9 cellular contexts compared by ENCODE assay signal in genomic region chr6:4281341-4282293, GRCh38.
A peak's percentile ranks its signal among the peaks of the same experiment; 100 is the strongest.
DNase-seq lines count a peak whose midpoint lies in the region; ATAC-seq, FAIRE-seq and TF ChIP-seq lines count a peak whose summit lies in the region.
"Had no signal": no experiment of that assay in that cellular context is flagged by ENCODE, and none has a peak within 500 bp of the region (broad histone marks: within the 10 kb centered on the region; RNA-seq: fewer than 3 reads in every experiment).

No MANE protein-coding gene starts in this region.

- no peaks in the 10 kb centered on the region for H3K27me3 ChIP-seq in Peyer's patch
- peaks cover 4 to 28% (median 27%) of the 10 kb centered on the region in 4 experiments for H3K27me3 ChIP-seq in H1 (replicated peaks in 1 of 4; ENCODE audit: control insufficient read depth in 3 of 4, extremely low read depth in 1 of 4, insufficient read depth in 3 of 4, low read length in 3 of 4)
- peaks cover 2% of the 10 kb centered on the region for H3K27me3 ChIP-seq in mesendoderm (ENCODE audit: insufficient read depth, low read length, poor library complexity)
- H3K27me3 ChIP-seq in stomach smooth muscle (ENCODE audit: control insufficient read depth in 1 of 2, insufficient read depth in 2 of 2, low read length in 2 of 2) = peaks cover 7 to 9% of the 10 kb centered on the region in 2 donors

- peak overlapping the region; percentile 14 for H3K27ac Mint-ChIP-seq in Calu3 (ENCODE audit: unreplicated experiment)

- intact Hi-C loops in Calu3 (cut with micrococcal nuclease; ENCODE audit: unreplicated experiment) = no loop called here

- no peak for FAIRE-seq in H1 (lab: Jason Lieb, UNC)

- peak; percentile 55 for DNase-seq in Calu3
- DNase-seq in Peyer's patch = peak; percentile 54 to 78 (median 65)
- DNase-seq in H1 (ENCODE audit: low read depth in 1 of 2, low spot score in 2 of 2) = peak; percentile 44 to 61
- peak; percentile 67 for DNase-seq in mesendoderm
- no peak for DNase-seq in H4 (ENCODE audit: low spot score)

- 33% methylated on average over 46 of the region's 46 CpGs; no CpG with 5 or more reads in 1 of the 2 experiments for WGBS in H1 (ENCODE audit: extremely low coverage in 1 of 2, insufficient coverage in 1 of 2, insufficient read length in 1 of 2, insufficient replicate concordance in 2 of 2, low coverage in 1 of 2, low lambda C conversion rate in 2 of 2, missing lambda C conversion rate in 1 of 2), 2 experiments
- WGBS in mesendoderm (ENCODE audit: extremely low coverage, insufficient coverage, low lambda C conversion rate) = no CpG with 5 or more reads among the region's 46 CpGs

- peak overlapping the region; percentile 29 for H4K91ac ChIP-seq in H1 (replicated peaks; ENCODE audit: insufficient read length, low read length)

- H3K4ac ChIP-seq in H1 (replicated peaks; ENCODE audit: insufficient read length, low read depth, low read length) = peak overlapping the region; percentile 60
- H3K4ac ChIP-seq in mesendoderm (ENCODE audit: low read depth, low read length) = no peak overlapping the region

- no peaks in the 10 kb centered on the region for H3K9me3 ChIP-seq in Peyer's patch
- no peaks in the 10 kb centered on the region for H3K9me3 ChIP-seq in H1 (ENCODE audit: insufficient read depth in 2 of 2, low read depth in 1 of 2, low read length in 1 of 2)
- H3K9me3 ChIP-seq in stomach smooth muscle (ENCODE audit: control insufficient read depth in 2 of 2, low read length in 2 of 2) = no peaks in the 10 kb centered on the region

- POLR2A ChIA-PET in H1 (lab: Charles Lee; ENCODE audit: partially characterized antibody) = interaction anchor here (1.0 to 1.8 kb wide), 2 partner anchors 9 to 10 kb away, joined by 3 to 5 read pairs; no protein-coding TSS in a partner anchor

- peaks cover 24% of the 10 kb centered on the region for H3K27me3 Mint-ChIP-seq in Calu3 (ENCODE audit: unreplicated experiment)

- H4K8ac ChIP-seq in H1 (ENCODE audit: extremely low read depth, insufficient read depth, low read length) = no peak overlapping the region; the same call in 1 of the 2 replicates
- no peak overlapping the region for H4K8ac ChIP-seq in mesendoderm (ENCODE audit: low read depth, low read length)

- TF ChIP-seq POLR2A in Peyer's patch (IDR thresholded peaks at IDR 0.05) = no peak
- TF ChIP-seq POLR2A in H1 (IDR thresholded peaks at IDR 0.05; ENCODE audit: control extremely low read depth in 1 of 2, low read depth in 2 of 2, low read length in 2 of 2) = no peak

- no peaks in the 10 kb centered on the region for H4K20me1 ChIP-seq in H1 (replicated peaks in 1 of 2; ENCODE audit: control insufficient read depth in 1 of 2, insufficient read depth in 2 of 2, low read length in 2 of 2)

- H3K4me3 ChIP-seq in Peyer's patch = peak overlapping the region; percentile 12 to 47 (median 30)
- H3K4me3 ChIP-seq in H1 (ENCODE audit: extremely low read depth in 1 of 4, insufficient read depth in 2 of 4, low read depth in 3 of 4, low read length in 4 of 4) = peak overlapping the region; percentile 25 to 58 (median 48); a peak in 7 of 8 replicates
- H3K4me3 ChIP-seq in mesendoderm (ENCODE audit: low read length) = no peak overlapping the region
- peak overlapping the region; percentile 70 to 73 for H3K4me3 ChIP-seq in stomach smooth muscle (ENCODE audit: low read length in 2 of 2)

- H3K36me3 Mint-ChIP-seq in Calu3 (ENCODE audit: insufficient read depth, unreplicated experiment) = peaks cover 5% of the 10 kb centered on the region

- H3K36me3 ChIP-seq in Peyer's patch (no peaks in the 10 kb centered on the region), H1 (ENCODE audit: control insufficient read depth in 2 of 4, insufficient read depth in 4 of 4, low read length in 3 of 4) (no peaks in the 10 kb centered on the region), mesendoderm (ENCODE audit: control insufficient read depth, insufficient read depth, low read length) (no peaks in the 10 kb centered on the region), stomach smooth muscle (ENCODE audit: control insufficient read depth in 2 of 2, insufficient read depth in 2 of 2, low read length in 2 of 2) (no peaks in the 10 kb centered on the region)

- no peak overlapping the region for H3K27ac ChIP-seq in Peyer's patch
- H3K27ac ChIP-seq in H1 (ENCODE audit: low read depth, low read length) = no peak overlapping the region
- H3K27ac ChIP-seq in mesendoderm (ENCODE audit: low read depth, low read length) = no peak overlapping the region
- H3K27ac ChIP-seq in stomach smooth muscle (ENCODE audit: low read length) = no peak overlapping the region
- H3K27ac ChIP-seq: KMS-11 had no signal

- H3K56ac ChIP-seq in H1 (replicated peaks; ENCODE audit: insufficient read length, low read depth, low read length) = no peak overlapping the region
- H3K56ac ChIP-seq in mesendoderm (ENCODE audit: low read length) = peak overlapping the region; percentile 49

- TF ChIP-seq EP300 in H1 (IDR thresholded peaks at IDR 0.05; ENCODE audit: borderline replicate concordance in 1 of 2, low read depth in 2 of 2, low read length in 2 of 2) = no peak

- H2BK12ac ChIP-seq in H1 (ENCODE audit: low read depth, low read length) = peak overlapping the region; percentile 68; the same call in 1 of the 2 replicates

- H3K79me1 ChIP-seq in H1 (ENCODE audit: low read depth, low read length) (no peaks in the 10 kb centered on the region), mesendoderm (ENCODE audit: low read length) (no peaks in the 10 kb centered on the region)

- TF ChIP-seq CTCF in Calu3 (IDR thresholded peaks at IDR 0.05; ENCODE audit: unreplicated experiment) = no peak
- TF ChIP-seq CTCF in Peyer's patch (IDR thresholded peaks at IDR 0.05) = peak in 4 of 6 experiments; percentile 43 to 70 (median 55)
- peak; percentile 26 to 46 (median 42) for TF ChIP-seq CTCF in H1 (IDR thresholded peaks at IDR 0.05; ENCODE audit: control extremely low read depth in 1 of 3, insufficient read depth in 1 of 3, low read depth in 1 of 3, low read length in 3 of 3)

- no peak overlapping the region for H3K14ac ChIP-seq in H1 (ENCODE audit: insufficient read length)

- H3K9me3 Mint-ChIP-seq in Calu3 (ENCODE audit: low read depth, unreplicated experiment) = no peaks in the 10 kb centered on the region

- no peak overlapping the region for H2BK5ac ChIP-seq in H1 (ENCODE audit: low read depth, low read length)
- no peak overlapping the region for H2BK5ac ChIP-seq in mesendoderm (ENCODE audit: low read length)

- peak overlapping the region; percentile 73 for H3K4me3 Mint-ChIP-seq in Calu3 (ENCODE audit: low read depth, unreplicated experiment)

- ATAC-seq in GM19463 (IDR thresholded peaks at IDR 0.05; ENCODE audit: unreplicated experiment) (peak; percentile 92), HG03571 (IDR thresholded peaks at IDR 0.05; ENCODE audit: unreplicated experiment) (peak; percentile 70)

- H2AK5ac ChIP-seq in H1 (ENCODE audit: low read depth, low read length) (no peak overlapping the region), mesendoderm (ENCODE audit: low read length) (no peak overlapping the region)

- H2BK20ac ChIP-seq in H1 (ENCODE audit: low read length) = no peak overlapping the region

- H4K5ac ChIP-seq in H1 (ENCODE audit: insufficient read length, low read depth, low read length) (no peak overlapping the region), mesendoderm (ENCODE audit: low read length) (no peak overlapping the region)

- peak; percentile 61 to 73; a peak in 3 of 4 replicates for TF ChIP-seq RAD21 in H1 (IDR thresholded peaks at IDR 0.05 in 1 of 2, conservative IDR thresholded peaks at IDR 0.05 in 1 of 2; ENCODE audit: low read depth in 2 of 2, low read length in 2 of 2)

- no peak overlapping the region for H3K23ac ChIP-seq in H1 (ENCODE audit: insufficient read length)
- H3K23ac ChIP-seq in mesendoderm (ENCODE audit: low read length) = no peak overlapping the region

- peak overlapping the region; percentile 79 for H2AFZ ChIP-seq in H1 (ENCODE audit: low read length)

- peaks cover 22% of the 10 kb centered on the region for H3K4me1 Mint-ChIP-seq in Calu3 (ENCODE audit: low read depth, unreplicated experiment)

- H3K18ac ChIP-seq in H1 (ENCODE audit: extremely low read depth, low read length) (no peak overlapping the region; the same call in 1 of the 2 replicates), mesendoderm (ENCODE audit: low read length) (no peak overlapping the region)

- BruUV-seq in Calu3 (replicated peaks; lab: Mats Ljungman, UMichigan) = no TSS peak

- H2BK15ac ChIP-seq in H1 (ENCODE audit: low read length) = no peak overlapping the region; the same call in 1 of the 2 replicates
- no peak overlapping the region for H2BK15ac ChIP-seq in mesendoderm (replicated peaks; ENCODE audit: low read depth)

- H3K4me2 ChIP-seq in H1 (ENCODE audit: insufficient read depth in 1 of 2, low read depth in 2 of 2, low read length in 2 of 2) (peak overlapping the region; percentile 40 to 87), mesendoderm (ENCODE audit: low read length) (peak overlapping the region; percentile 57)
- H3K4me2 ChIP-seq: KMS-11 had no signal

- no peaks in the 10 kb centered on the region for H3K79me2 ChIP-seq in H1 (ENCODE audit: control insufficient read depth in 1 of 2, insufficient read depth in 2 of 2, low read length in 2 of 2)
- H3K79me2 ChIP-seq in mesendoderm (ENCODE audit: control insufficient read depth, insufficient read depth, low read length) = no peaks in the 10 kb centered on the region

- peaks cover 3% of the 10 kb centered on the region; the same call in 1 of the 2 replicates for H3K23me2 ChIP-seq in H1 (ENCODE audit: low read depth, low read length)

- CTCF ChIA-PET in Calu3 (lab: Charles Lee) (interaction anchor here (0.5 to 1.2 kb wide), 4 partner anchors 8 to 451 kb away, joined by 3 to 7 read pairs (median 4); no protein-coding TSS in a partner anchor), H1 (lab: Charles Lee; ENCODE audit: partially characterized antibody) (interaction anchor here (0.5 to 1.9 kb wide), 7 partner anchors 24 to 749 kb away, joined by 3 to 4 read pairs (median 3); no protein-coding TSS in a partner anchor)

- H3K9ac ChIP-seq in H1 (replicated peaks in 1 of 4; ENCODE audit: extremely low read depth in 1 of 4, low read depth in 3 of 4, low read length in 3 of 4) = no peak overlapping the region; a peak in 1 of 7 replicates
- H3K9ac ChIP-seq in mesendoderm (ENCODE audit: low read length) = no peak overlapping the region
- H3K9ac ChIP-seq in stomach smooth muscle (ENCODE audit: low read length in 2 of 2) = peak overlapping the region; percentile 21 to 41
- H3K9ac ChIP-seq: KMS-11 had no signal

- H3K4me1 ChIP-seq in Peyer's patch = no peaks in the 10 kb centered on the region
- H3K4me1 ChIP-seq in H1 (replicated peaks in 1 of 4; ENCODE audit: control insufficient read depth in 3 of 4, insufficient read depth in 4 of 4, low read length in 3 of 4) = peaks cover 2 to 5% (median 4%) of the 10 kb centered on the region in 4 experiments; a peak in 4 of 7 replicates
- H3K4me1 ChIP-seq in mesendoderm (ENCODE audit: control insufficient read depth, low read depth, low read length) = peaks cover 2% of the 10 kb centered on the region
- H3K4me1 ChIP-seq in stomach smooth muscle (ENCODE audit: control insufficient read depth, insufficient read depth, low read length) = peaks cover 12% of the 10 kb centered on the region

- H2BK120ac ChIP-seq in H1 (replicated peaks; ENCODE audit: low read depth, low read length) = no peak overlapping the region
- H2BK120ac ChIP-seq in mesendoderm (ENCODE audit: low read depth, low read length) = no peak overlapping the region

TF ChIP-seq in H1, 55 proteins besides CTCF, POLR2A, EP300 and RAD21 (continues in another document):
- TF ChIP-seq ASH2L (IDR thresholded peaks at IDR 0.05; ENCODE audit: low read length) (peak; percentile 55), CHD2 (IDR thresholded peaks at IDR 0.05; ENCODE audit: low read length) (no peak)

Comparison
In these comparisons a context has a peak if more than half of its experiments do, and no peak if none do; other contexts are left out.
1. H3K9ac ChIP-seq: peak in stomach smooth muscle (2 of 2); none in H1 (0 of 4) and mesendoderm (single experiment).